Comparison of ENCODE assay signal across 21 cellular contexts in genomic region chr15:73287019-73287418, GRCh38.
DNase-seq lines count a peak whose midpoint lies in the region; ATAC-seq, FAIRE-seq and TF ChIP-seq lines count a peak whose summit lies in the region.
"Had no signal": no experiment of that assay in that cellular context is flagged by ENCODE, and none has a peak within 500 bp of the region (broad histone marks: within the 10 kb centered on the region; RNA-seq: fewer than 3 reads in every experiment).

No MANE protein-coding gene starts in this region.

- FAIRE-seq in GM18507 (lab: Jason Lieb, UNC) = peak; percentile 9

- TF ChIP-seq CTCF in OCI-LY7 (conservative IDR thresholded peaks at IDR 0.05; ENCODE audit: low read length) = no peak
- TF ChIP-seq CTCF in endothelial cell (IDR thresholded peaks at IDR 0.05; ENCODE audit: unreplicated experiment) = no peak
- TF ChIP-seq CTCF in vagina (IDR thresholded peaks at IDR 0.05) = no peak

- POLR2A ChIA-PET in OCI-LY7 (lab: Charles Lee) = no interaction called here

- BruUV-seq in OCI-LY7 (replicated peaks; lab: Mats Ljungman, UMichigan) = no TSS peak

- H3K36me3 ChIP-seq in OCI-LY7 (ENCODE audit: insufficient read depth, low read length) (no peaks in the 10 kb centered on the region), vagina (peaks cover 0 to 44% of the 10 kb centered on the region in 2 donors)

- H3K27ac ChIP-seq in OCI-LY7 (ENCODE audit: low read depth, low read length, poor library complexity, severe bottlenecking) = no peak overlapping the region
- H3K27ac ChIP-seq in vagina = no peak overlapping the region
- H3K27ac ChIP-seq: Peyer's patch, psoas muscle had no signal

- H3K9me3 Mint-ChIP-seq in endothelial cell (ENCODE audit: unreplicated experiment) = no peaks in the 10 kb centered on the region
- H3K9me3 Mint-ChIP-seq in stimulated activated memory B cell treated with anti-CD40 and anti-IgM and Interleukin-4, amounts not matched to agents 10 μg/mL and 1 μg/mL and 100 μg/mL, for 72 hours = no peaks in the 10 kb centered on the region
- H3K9me3 Mint-ChIP-seq in activated naive CD8-positive, alpha-beta T cell treated with anti-CD3 and anti-CD28 coated beads, Interleukin-2, amount 50 U/mL, for 24 hours = no peaks in the 10 kb centered on the region
- H3K9me3 Mint-ChIP-seq: mesothelial cell of epicardium had no signal

- H3K27me3 ChIP-seq in vagina = no peaks in the 10 kb centered on the region
- H3K27me3 ChIP-seq: Peyer's patch had no signal

- H3K4me1 Mint-ChIP-seq in endothelial cell (ENCODE audit: unreplicated experiment) = peaks cover 14% of the 10 kb centered on the region
- peaks cover 23% of the 10 kb centered on the region for H3K4me1 Mint-ChIP-seq in stimulated activated memory B cell treated with anti-CD40 and anti-IgM and Interleukin-4, amounts not matched to agents 10 μg/mL and 1 μg/mL and 100 μg/mL, for 72 hours
- peaks cover 18% of the 10 kb centered on the region for H3K4me1 Mint-ChIP-seq in activated naive CD8-positive, alpha-beta T cell treated with anti-CD3 and anti-CD28 coated beads, Interleukin-2, amount 50 U/mL, for 24 hours
- H3K4me1 Mint-ChIP-seq: mesothelial cell of epicardium had no signal

- H3K4me3 ChIP-seq in OCI-LY7 (ENCODE audit: low read depth, low read length, poor library complexity, severe bottlenecking) = no peak overlapping the region
- H3K4me3 ChIP-seq in vagina = no peak overlapping the region
- H3K4me3 ChIP-seq: Peyer's patch, psoas muscle, smooth muscle cell had no signal

- peak; percentile 44 for ATAC-seq in stimulated activated memory B cell treated with anti-CD40 and anti-IgM and Interleukin-4, amounts not matched to agents 10 μg/mL and 1 μg/mL and 100 μg/mL, for 72 hours
- no peak for ATAC-seq in activated naive CD8-positive, alpha-beta T cell treated with anti-CD3 and anti-CD28 coated beads, Interleukin-2, amount 50 U/mL, for 24 hours
- ATAC-seq in HG03378 (IDR thresholded peaks at IDR 0.05; ENCODE audit: unreplicated experiment) = no peak
- ATAC-seq: psoas muscle had no signal

- H3K4me2 ChIP-seq in OCI-LY7 (ENCODE audit: low read length) = peak overlapping the region; percentile 13; the same call in 1 of the 2 replicates
- H3K4me2 ChIP-seq: SK-N-SH, smooth muscle cell had no signal

- intact Hi-C loops in OCI-LY7 (cut with micrococcal nuclease; ENCODE audit: unreplicated experiment) (loop anchor here (5.0 to 10.0 kb wide), 2 partner anchors 348 to 415 kb away; partner anchors contain the start of gene NPTN), vagina (cut with DNase I) (no loop called here)

- DNase-seq in GM18507 (ENCODE audit: extremely low spot score, insufficient read length, low read depth) = no peak
- DNase-seq in OCI-LY7 (ENCODE audit: low spot score) = peak; percentile 48
- DNase-seq in endothelial cell (ENCODE audit: low spot score) = no peak
- DNase-seq in activated naive CD8-positive, alpha-beta T cell treated with anti-CD3 and anti-CD28 coated beads, Interleukin-2, amount 50 U/mL, for 24 hours = no peak
- no peak for DNase-seq in KG1 (lab: John Stamatoyannopoulos, UW)
- DNase-seq in vagina (ENCODE audit: extremely low spot score in 2 of 2) = no peak
- DNase-seq: activated CD4-positive, alpha-beta T cell treated with anti-CD3 and anti-CD28 coated beads for 1 hour; foreskin melanocyte; Kasumi-1; NCI-H1436; NCI-H2171; NCI-H774; Peyer's patch; psoas muscle; SK-N-SH; stimulated activated CD4-positive, alpha-beta T cell treated with anti-CD3 and anti-CD28 coated beads, Interleukin-4, amount 100 ng/mL, for 24 hours; substantia nigra had no signal

- peaks cover 10% of the 10 kb centered on the region for H3K4me1 ChIP-seq in OCI-LY7 (ENCODE audit: insufficient read depth, low read length, poor library complexity, severe bottlenecking)
- no peaks in the 10 kb centered on the region for H3K4me1 ChIP-seq in vagina
- H3K4me1 ChIP-seq: Peyer's patch had no signal

- H3K9me3 ChIP-seq in OCI-LY7 (ENCODE audit: low read length) = no peaks in the 10 kb centered on the region
- no peaks in the 10 kb centered on the region for H3K9me3 ChIP-seq in vagina
- H3K9me3 ChIP-seq: Peyer's patch, psoas muscle, SK-N-SH had no signal

- no peak for TF ChIP-seq POLR2A in vagina (IDR thresholded peaks at IDR 0.05)

- peak overlapping the region; percentile 53 for H3K4me3 Mint-ChIP-seq in endothelial cell (ENCODE audit: unreplicated experiment)
- no peak overlapping the region for H3K4me3 Mint-ChIP-seq in stimulated activated memory B cell treated with anti-CD40 and anti-IgM and Interleukin-4, amounts not matched to agents 10 μg/mL and 1 μg/mL and 100 μg/mL, for 72 hours
- H3K4me3 Mint-ChIP-seq in activated naive CD8-positive, alpha-beta T cell treated with anti-CD3 and anti-CD28 coated beads, Interleukin-2, amount 50 U/mL, for 24 hours = no peak overlapping the region
- H3K4me3 Mint-ChIP-seq: mesothelial cell of epicardium had no signal

- H4K20me1 ChIP-seq in OCI-LY7 (ENCODE audit: insufficient read depth, low read length) = no peaks in the 10 kb centered on the region

- peaks cover 6% of the 10 kb centered on the region for H3K27me3 Mint-ChIP-seq in endothelial cell (ENCODE audit: unreplicated experiment)
- H3K27me3 Mint-ChIP-seq in stimulated activated memory B cell treated with anti-CD40 and anti-IgM and Interleukin-4, amounts not matched to agents 10 μg/mL and 1 μg/mL and 100 μg/mL, for 72 hours = no peaks in the 10 kb centered on the region
- no peaks in the 10 kb centered on the region for H3K27me3 Mint-ChIP-seq in activated naive CD8-positive, alpha-beta T cell treated with anti-CD3 and anti-CD28 coated beads, Interleukin-2, amount 50 U/mL, for 24 hours

- H3K36me3 Mint-ChIP-seq in endothelial cell (ENCODE audit: low read depth, unreplicated experiment) = peaks cover 23% of the 10 kb centered on the region
- H3K36me3 Mint-ChIP-seq in stimulated activated memory B cell treated with anti-CD40 and anti-IgM and Interleukin-4, amounts not matched to agents 10 μg/mL and 1 μg/mL and 100 μg/mL, for 72 hours = peaks cover 12% of the 10 kb centered on the region
- no peaks in the 10 kb centered on the region for H3K36me3 Mint-ChIP-seq in activated naive CD8-positive, alpha-beta T cell treated with anti-CD3 and anti-CD28 coated beads, Interleukin-2, amount 50 U/mL, for 24 hours (ENCODE audit: low read depth)

- H2AFZ ChIP-seq in OCI-LY7 (ENCODE audit: low read length) = no peak overlapping the region

- H3K79me2 ChIP-seq in OCI-LY7 (ENCODE audit: insufficient read depth, low read depth, low read length) = no peaks in the 10 kb centered on the region

- CTCF ChIA-PET in OCI-LY7 (lab: Charles Lee; ENCODE audit: unreplicated experiment) = no interaction called here

- H3K27ac Mint-ChIP-seq in endothelial cell (ENCODE audit: unreplicated experiment) = peak overlapping the region; percentile 2
- H3K27ac Mint-ChIP-seq in stimulated activated memory B cell treated with anti-CD40 and anti-IgM and Interleukin-4, amounts not matched to agents 10 μg/mL and 1 μg/mL and 100 μg/mL, for 72 hours = peak overlapping the region; percentile 24
- no peak overlapping the region for H3K27ac Mint-ChIP-seq in activated naive CD8-positive, alpha-beta T cell treated with anti-CD3 and anti-CD28 coated beads, Interleukin-2, amount 50 U/mL, for 24 hours
- H3K27ac Mint-ChIP-seq: mesothelial cell of epicardium had no signal

- no peaks in the 10 kb centered on the region for H3K9me2 ChIP-seq in OCI-LY7 (ENCODE audit: insufficient read depth, low read length)
- H3K9me2 ChIP-seq: SK-N-SH had no signal
